ENCODE assay signal across 16 cellular contexts in the genomic region with DNA sequence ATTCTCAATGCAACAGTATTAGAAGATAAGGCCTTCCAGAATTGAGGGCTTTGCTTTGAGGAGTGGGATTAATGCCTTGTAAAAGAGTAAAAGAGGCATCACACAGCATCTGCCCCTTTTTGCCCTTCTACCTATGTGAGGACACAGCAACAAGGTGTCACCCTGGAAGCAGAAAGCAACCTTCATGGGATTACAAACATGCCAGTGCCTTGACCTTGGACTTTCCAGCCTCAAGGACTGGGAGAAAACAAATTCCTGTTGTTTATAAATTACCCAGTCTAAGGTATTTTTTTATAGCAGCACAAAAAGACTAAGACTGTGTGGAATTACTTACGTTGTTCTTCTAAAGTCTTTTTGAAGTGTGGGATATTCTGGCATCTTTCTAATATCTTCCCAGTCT.
A peak's percentile ranks its signal among the peaks of the same experiment; 100 is the strongest.
DNase-seq lines count a peak whose midpoint lies in the region; ATAC-seq, FAIRE-seq and TF ChIP-seq lines count a peak whose summit lies in the region.
"Had no signal": no experiment of that assay in that cellular context is flagged by ENCODE, and none has a peak within 500 bp of the region (broad histone marks: within the 10 kb centered on the region; RNA-seq: fewer than 3 reads in every experiment).

No MANE protein-coding gene starts in this region.

- H3K9ac ChIP-seq in PC-3 (ENCODE audit: low read length), result no peak overlapping the region
- H3K9ac ChIP-seq: BLaER1, GM23248 had no signal

- no peaks in the 10 kb centered on the region for H3K36me3 ChIP-seq in PC-3 (ENCODE audit: low read depth, low read length)
- H3K36me3 ChIP-seq in pancreas, result peaks cover 0 to 12% (median 0%) of the 10 kb centered on the region in 3 donors

- CTCF ChIA-PET in PC-3 (lab: Charles Lee), result no interaction called here

- no peak for FAIRE-seq in pancreas (lab: Jason Lieb, UNC)

- H3K9me2 ChIP-seq in PC-3 (replicated peaks; ENCODE audit: low read length), result no peaks in the 10 kb centered on the region

- H3K27me3 ChIP-seq in PC-3 (ENCODE audit: low read length) (no peaks in the 10 kb centered on the region), pancreas (no peaks in the 10 kb centered on the region)
- H3K27me3 ChIP-seq: BLaER1 had no signal

- H3K4me3 ChIP-seq in PC-3 (ENCODE audit: low read length) (no peak overlapping the region), pancreas (no peak overlapping the region)
- H3K4me3 ChIP-seq: BLaER1, GM23248 had no signal

- DNase-seq in NCI-H82 (lab: John Stamatoyannopoulos, UW) (peak; percentile 7), NCI-H82 treated with DMSO at 0.1 percent for 48 hours (lab: John Stamatoyannopoulos, UW; ENCODE audit: unreplicated experiment) (no peak), PC-3 (no peak), pancreas (no peak), amygdala (lab: John Stamatoyannopoulos, UW) (no peak), NCI-H2227 (lab: John Stamatoyannopoulos, UW; ENCODE audit: unreplicated experiment) (no peak)
- DNase-seq: 8988T; AML-193; Calu3; CD4-positive, CD25-positive, alpha-beta regulatory T cell; DMS 273 treated with DMSO at 0.1 percent for 48 hours; H7 had no signal

- intact Hi-C loops in PC-3 (cut with micrococcal nuclease) (no loop called here), pancreas (cut with DNase I) (no loop called here)

- POLR2A ChIA-PET in PC-3 (lab: Charles Lee; ENCODE audit: unreplicated experiment), result no interaction called here

- 52 to 67% methylated on average over 1 of the region's 1 CpG for WGBS in pancreas, 2 donors

- no peaks in the 10 kb centered on the region for H3F3A ChIP-seq in PC-3 (ENCODE audit: low read length, unreplicated experiment)

- H3K27ac ChIP-seq in 22Rv1, result peak overlapping the region; percentile 88
- peak overlapping the region; percentile 30 for H3K27ac ChIP-seq in PC-3 (ENCODE audit: low read length)
- H3K27ac ChIP-seq in pancreas, result no peak overlapping the region
- H3K27ac ChIP-seq: BLaER1, GM23248 had no signal

- H3K79me2 ChIP-seq in PC-3 (ENCODE audit: low read length), result no peaks in the 10 kb centered on the region

- no peak for TF ChIP-seq CTCF in 22Rv1 (IDR thresholded peaks at IDR 0.05)
- no peak for TF ChIP-seq CTCF in PC-3 (conservative IDR thresholded peaks at IDR 0.05; ENCODE audit: low read depth, low read length)
- TF ChIP-seq CTCF in pancreas (IDR thresholded peaks at IDR 0.05), result no peak

- no TSS peak for BruUV-seq in PC-3 (replicated peaks; lab: Mats Ljungman, UMichigan)

- H3K9me3 ChIP-seq in PC-3 (ENCODE audit: low read length) (no peaks in the 10 kb centered on the region), pancreas (no peaks in the 10 kb centered on the region)
- H3K9me3 ChIP-seq: BLaER1 had no signal

- ATAC-seq in PC-3, result no peak
- ATAC-seq in pancreas, result peak in 3 of 4 donors; percentile 59 to 81 (median 59)
- no peak for ATAC-seq in GM18909 (IDR thresholded peaks at IDR 0.05; ENCODE audit: poor library complexity, unreplicated experiment)

- no peak overlapping the region for H3K4me2 ChIP-seq in PC-3 (ENCODE audit: low read length)
- H3K4me2 ChIP-seq: BLaER1 had no signal

- H2AFZ ChIP-seq in PC-3 (ENCODE audit: low read length), result no peak overlapping the region
- H2AFZ ChIP-seq: GM23248 had no signal

- no peaks in the 10 kb centered on the region for H4K20me1 ChIP-seq in PC-3 (ENCODE audit: low read length)
- H4K20me1 ChIP-seq: BLaER1 had no signal

- peaks cover 44% of the 10 kb centered on the region for H3K4me1 ChIP-seq in PC-3 (ENCODE audit: insufficient read depth, low read length)
- H3K4me1 ChIP-seq in pancreas, result peaks cover 8 to 11% (median 10%) of the 10 kb centered on the region in 3 donors
- H3K4me1 ChIP-seq: BLaER1 had no signal

Comparison
In these comparisons a context has a peak if more than half of its experiments do, and no peak if none do; other contexts are left out.
1. H3K27ac ChIP-seq: peak in 22Rv1 (single experiment) and PC-3 (single experiment); none in pancreas (0 of 4).
2. ATAC-seq: peak in pancreas (3 of 4); none in PC-3 (single experiment) and GM18909 (single experiment).